Comparison of ENCODE assay signal across 17 cellular contexts in genomic region chr20:61941721-61942405, GRCh38.
"Had no signal": no experiment of that assay in that cellular context is flagged by ENCODE, and none has a peak within 500 bp of the region (broad histone marks: within the 10 kb centered on the region; RNA-seq: fewer than 3 reads in every experiment).

No MANE protein-coding gene starts in this region.

- H3K27me3 Mint-ChIP-seq: activated CD4-positive, alpha-beta T cell treated with anti-CD3 and anti-CD28 coated beads, Interleukin-2, amount 10 ng/mL, durations not matched to agents 24 days and 14 days; activated naive CD4-positive, alpha-beta T cell treated with anti-CD3 and anti-CD28 coated beads, Interleukin-2, amount 50 U/mL, for 24 hours had no signal

- H3K9me3 Mint-ChIP-seq: activated CD4-positive, alpha-beta T cell treated with anti-CD3 and anti-CD28 coated beads, Interleukin-2, amount 10 ng/mL, durations not matched to agents 24 days and 14 days; activated naive CD4-positive, alpha-beta T cell treated with anti-CD3 and anti-CD28 coated beads, Interleukin-2, amount 50 U/mL, for 24 hours; activated T-cell treated with anti-CD3 and anti-CD28 coated beads, Interleukin-2, amount 50 U/mL, for 4 hours; naive thymus-derived CD8-positive, alpha-beta T cell; T-helper 1 cell treated with Interleukin-12 subunit alpha and Interleukin-12 subunit beta and Interleukin-4 antibody, amounts not matched to agents 30 μg/mL and 1 μg/mL, for 36 hours had no signal

- H3K36me3 ChIP-seq: ascending aorta, esophagus muscularis mucosa, pancreas, SJSA1, tibial artery had no signal

- H3K27ac ChIP-seq: ascending aorta, esophagus muscularis mucosa, pancreas, SJSA1, tibial artery had no signal

- DNase-seq: activated CD4-positive, alpha-beta T cell treated with anti-CD3 and anti-CD28 coated beads, Interleukin-2, amount 10 ng/mL, durations not matched to agents 24 days and 14 days; activated CD8-positive, alpha-beta memory T cell treated with anti-CD3 and anti-CD28 coated beads, Interleukin-2, amount 50 U/mL, for 4 hours; activated T-cell treated with anti-CD3 and anti-CD28 coated beads, Interleukin-2, amount 50 U/mL, for 4 hours; cortex of kidney; effector CD4-positive, alpha-beta T cell; mesenchymal stem cell; stimulated activated CD4-positive, alpha-beta T cell treated with anti-CD3 and anti-CD28 coated beads, Interleukin-2, amount 100 ng/mL, for 24 hours; stimulated activated naive CD4-positive, alpha-beta T cell treated with Interleukin-2 at 50 U/mL for 16 hours; substantia nigra had no signal

- H3K9me3 ChIP-seq: ascending aorta, esophagus muscularis mucosa, pancreas, SJSA1, tibial artery had no signal

- H3K27ac Mint-ChIP-seq: activated CD4-positive, alpha-beta T cell treated with anti-CD3 and anti-CD28 coated beads, Interleukin-2, amount 10 ng/mL, durations not matched to agents 24 days and 14 days; activated naive CD4-positive, alpha-beta T cell treated with anti-CD3 and anti-CD28 coated beads, Interleukin-2, amount 50 U/mL, for 24 hours; naive thymus-derived CD8-positive, alpha-beta T cell; T-helper 1 cell treated with Interleukin-12 subunit alpha and Interleukin-12 subunit beta and Interleukin-4 antibody, amounts not matched to agents 30 μg/mL and 1 μg/mL, for 36 hours had no signal

- H3K36me3 Mint-ChIP-seq: activated naive CD4-positive, alpha-beta T cell treated with anti-CD3 and anti-CD28 coated beads, Interleukin-2, amount 50 U/mL, for 24 hours; naive thymus-derived CD8-positive, alpha-beta T cell had no signal

- H3K4me3 ChIP-seq: ascending aorta, esophagus muscularis mucosa, pancreas, SJSA1, tibial artery had no signal

- H3K4me3 Mint-ChIP-seq: activated CD4-positive, alpha-beta T cell treated with anti-CD3 and anti-CD28 coated beads, Interleukin-2, amount 10 ng/mL, durations not matched to agents 24 days and 14 days; activated naive CD4-positive, alpha-beta T cell treated with anti-CD3 and anti-CD28 coated beads, Interleukin-2, amount 50 U/mL, for 24 hours; activated T-cell treated with anti-CD3 and anti-CD28 coated beads, Interleukin-2, amount 50 U/mL, for 4 hours; naive thymus-derived CD8-positive, alpha-beta T cell; T-helper 1 cell treated with Interleukin-12 subunit alpha and Interleukin-12 subunit beta and Interleukin-4 antibody, amounts not matched to agents 30 μg/mL and 1 μg/mL, for 36 hours had no signal

- H3K4me1 ChIP-seq: ascending aorta, esophagus muscularis mucosa, pancreas, SJSA1, tibial artery had no signal

- ATAC-seq: activated T-cell treated with anti-CD3 and anti-CD28 coated beads, Interleukin-2, amount 50 U/mL, for 4 hours; naive thymus-derived CD8-positive, alpha-beta T cell; pancreas had no signal

- H3K4me1 Mint-ChIP-seq: activated CD4-positive, alpha-beta T cell treated with anti-CD3 and anti-CD28 coated beads, Interleukin-2, amount 10 ng/mL, durations not matched to agents 24 days and 14 days; activated naive CD4-positive, alpha-beta T cell treated with anti-CD3 and anti-CD28 coated beads, Interleukin-2, amount 50 U/mL, for 24 hours; naive thymus-derived CD8-positive, alpha-beta T cell had no signal

- H3K27me3 ChIP-seq: ascending aorta, pancreas had no signal
